In genomic region chr2:239438368-239438767, GRCh38 we compare ENCODE assay signal across 19 cellular contexts.
"Had no signal": no experiment of that assay in that cellular context is flagged by ENCODE, and none has a peak within 500 bp of the region (broad histone marks: within the 10 kb centered on the region; RNA-seq: fewer than 3 reads in every experiment).

No MANE protein-coding gene starts in this region.

- H3K4me3 ChIP-seq: heart left ventricle, sigmoid colon, skin epidermis, stomach, thyroid gland had no signal

- FAIRE-seq: colon, endothelial cell of umbilical vein, urothelium cell line had no signal

- H3K27me3 ChIP-seq: sigmoid colon, thyroid gland had no signal

- H3K9me3 ChIP-seq: sigmoid colon, thyroid gland had no signal

- H3K36me3 ChIP-seq: heart left ventricle, sigmoid colon, stomach, thyroid gland had no signal

- DNase-seq: dermis blood vessel endothelial cell; effector CD4-positive, alpha-beta T cell; endodermal cell; erythroblast; foreskin melanocyte; heart left ventricle; hippocampal formation; mesendoderm; naive B cell; posterior cingulate gyrus; sigmoid colon; stimulated activated CD4-positive, alpha-beta T cell treated with anti-CD3 and anti-CD28 coated beads, Interleukin-12 subunit alpha, Interleukin-12 subunit beta, amount 100 ng/mL, for 4 hours; stimulated activated naive CD4-positive, alpha-beta T cell; stomach; thyroid gland had no signal

- H3K27ac ChIP-seq: sigmoid colon, skin epidermis, stomach, thyroid gland had no signal
